Comparison of ENCODE assay signal across 14 cellular contexts in genomic region chr14:68940614-68941185, GRCh38. TPM values are rescaled to one million over a fixed set of nuclear protein-coding genes. Genes with fewer than 3 reads are reported as not detected.
A peak's percentile ranks its signal among the peaks of the same experiment; 100 is the strongest.
DNase-seq lines count a peak whose midpoint lies in the region; ATAC-seq and TF ChIP-seq lines count a peak whose summit lies in the region.
"Had no signal": no experiment of that assay in that cellular context is flagged by ENCODE, and none has a peak within 500 bp of the region (broad histone marks: within the 10 kb centered on the region; RNA-seq: fewer than 3 reads in every experiment).

No MANE protein-coding gene starts in this region.

- no peak overlapping the region for H3K4me3 Mint-ChIP-seq in activated CD8-positive, alpha-beta T cell treated with anti-CD3 and anti-CD28 coated beads for 36 hours
- no peak overlapping the region for H3K4me3 Mint-ChIP-seq in activated CD8-positive, alpha-beta T cell treated with anti-CD3 and anti-CD28 coated beads, Interleukin-2, amount 10 ng/mL, durations not matched to agents 7 days and 5 days
- H3K4me3 Mint-ChIP-seq in mesothelial cell of epicardium: no peak overlapping the region

- no peak for DNase-seq in activated CD8-positive, alpha-beta T cell treated with anti-CD3 and anti-CD28 coated beads for 36 hours
- DNase-seq in activated CD8-positive, alpha-beta T cell treated with anti-CD3 and anti-CD28 coated beads, Interleukin-2, amount 10 ng/mL, durations not matched to agents 7 days and 5 days: no peak
- DNase-seq in brain microvascular endothelial cell: no peak
- no peak for DNase-seq in mesothelial cell of epicardium (ENCODE audit: low spot score in 2 of 2, unreplicated experiment in 2 of 2)
- no peak for DNase-seq in tibial artery
- DNase-seq in MV-4-11 (lab: John Stamatoyannopoulos, UW): no peak
- DNase-seq in superior temporal gyrus (ENCODE audit: extremely low spot score): no peak
- DNase-seq: head of caudate nucleus; NCI-H2171; stimulated activated CD4-positive, alpha-beta T cell treated with anti-CD3 and anti-CD28 coated beads, Interleukin-2, amount 100 ng/mL, for 48 hours had no signal

- no peak overlapping the region for H3K4me3 ChIP-seq in brain microvascular endothelial cell (ENCODE audit: low read depth, low read length)
- no peak overlapping the region for H3K4me3 ChIP-seq in tibial artery
- H3K4me3 ChIP-seq: K562 had no signal

- POLR2A ChIA-PET in activated CD8-positive, alpha-beta T cell treated with anti-CD3 and anti-CD28 coated beads for 36 hours (lab: Charles Lee): interaction anchor here (1.0 to 2.4 kb wide), 3 partner anchors 11 to 36 kb away, joined by 3 to 8 read pairs (median 8); no protein-coding TSS in a partner anchor
- POLR2A ChIA-PET in activated CD8-positive, alpha-beta T cell treated with anti-CD3 and anti-CD28 coated beads, Interleukin-2, amount 10 ng/mL, durations not matched to agents 7 days and 5 days (lab: Charles Lee): interaction anchor here (0.5 kb wide), 1 partner anchor 47 kb away, joined by 5 read pairs; no protein-coding TSS in a partner anchor

- in situ Hi-C loops in brain microvascular endothelial cell (cut with HindIII; ENCODE audit: low pct_ligation_motif_present, low sequenced_read_pairs): no loop called here

- H3K27me3 Mint-ChIP-seq in activated CD8-positive, alpha-beta T cell treated with anti-CD3 and anti-CD28 coated beads for 36 hours: no peaks in the 10 kb centered on the region
- H3K27me3 Mint-ChIP-seq in activated CD8-positive, alpha-beta T cell treated with anti-CD3 and anti-CD28 coated beads, Interleukin-2, amount 10 ng/mL, durations not matched to agents 7 days and 5 days (ENCODE audit: low read depth): no peaks in the 10 kb centered on the region
- no peaks in the 10 kb centered on the region for H3K27me3 Mint-ChIP-seq in mesothelial cell of epicardium (ENCODE audit: low read depth)

- ATAC-seq in activated CD8-positive, alpha-beta T cell treated with anti-CD3 and anti-CD28 coated beads for 36 hours: no peak
- no peak for ATAC-seq in activated CD8-positive, alpha-beta T cell treated with anti-CD3 and anti-CD28 coated beads, Interleukin-2, amount 10 ng/mL, durations not matched to agents 7 days and 5 days
- ATAC-seq in HG02981 (IDR thresholded peaks at IDR 0.05; ENCODE audit: unreplicated experiment): no peak

- H3K27ac ChIP-seq in brain microvascular endothelial cell (peak overlapping the region; percentile 90), tibial artery (peak overlapping the region; percentile 97 to 100)
- H3K27ac ChIP-seq: WERI-Rb-1 had no signal

- H3K9me3 Mint-ChIP-seq in activated CD8-positive, alpha-beta T cell treated with anti-CD3 and anti-CD28 coated beads for 36 hours: no peaks in the 10 kb centered on the region
- no peaks in the 10 kb centered on the region for H3K9me3 Mint-ChIP-seq in activated CD8-positive, alpha-beta T cell treated with anti-CD3 and anti-CD28 coated beads, Interleukin-2, amount 10 ng/mL, durations not matched to agents 7 days and 5 days (ENCODE audit: insufficient read depth)
- no peaks in the 10 kb centered on the region for H3K9me3 Mint-ChIP-seq in mesothelial cell of epicardium
- H3K9me3 Mint-ChIP-seq: activated T-helper 2 cell treated with anti-CD3 and anti-CD28 coated beads, Interferon-gamma antibody, Interleukin-2, Interleukin-4, amounts not matched to agents 10 μg/mL and 5 μg/mL and 100 μg/mL, durations not matched to agents 14 hours and 24 hours and 36 hours had no signal

- peaks cover 21 to 100% (median 97%) of the 10 kb centered on the region in 4 donors for H3K4me1 ChIP-seq in tibial artery

- no peak for TF ChIP-seq CTCF in activated CD8-positive, alpha-beta T cell treated with anti-CD3 and anti-CD28 coated beads for 36 hours (IDR thresholded peaks at IDR 0.05)
- TF ChIP-seq CTCF in brain microvascular endothelial cell (IDR thresholded peaks at IDR 0.05; ENCODE audit: low read depth, low read length, missing control alignments): no peak
- TF ChIP-seq CTCF in mesothelial cell of epicardium (IDR thresholded peaks at IDR 0.05; ENCODE audit: unreplicated experiment): no peak
- no peak for TF ChIP-seq CTCF in tibial artery (IDR thresholded peaks at IDR 0.05)

- no peaks in the 10 kb centered on the region for H3K9me3 ChIP-seq in tibial artery

- H3K36me3 ChIP-seq in brain microvascular endothelial cell (replicated peaks) (peaks cover 23% of the 10 kb centered on the region), tibial artery (no peaks in the 10 kb centered on the region)
- H3K36me3 ChIP-seq: WERI-Rb-1 had no signal

- H3K4me1 Mint-ChIP-seq in activated CD8-positive, alpha-beta T cell treated with anti-CD3 and anti-CD28 coated beads for 36 hours (ENCODE audit: low read depth): peaks cover 85% of the 10 kb centered on the region
- H3K4me1 Mint-ChIP-seq in activated CD8-positive, alpha-beta T cell treated with anti-CD3 and anti-CD28 coated beads, Interleukin-2, amount 10 ng/mL, durations not matched to agents 7 days and 5 days (ENCODE audit: low read depth): peaks cover 58% of the 10 kb centered on the region
- H3K4me1 Mint-ChIP-seq in mesothelial cell of epicardium: peaks cover 64% of the 10 kb centered on the region

- intact Hi-C loops in activated CD8-positive, alpha-beta T cell treated with anti-CD3 and anti-CD28 coated beads for 36 hours (cut with micrococcal nuclease): no loop called here
- intact Hi-C loops in tibial artery (cut with DNase I; ENCODE audit: low total_unique reads): loop anchor here (5.0 kb wide), 1 partner anchor 37 kb away; the partner anchor contains the start of gene ACTN1

- CTCF ChIA-PET in activated CD8-positive, alpha-beta T cell treated with anti-CD3 and anti-CD28 coated beads for 36 hours (lab: Charles Lee): interaction anchor here (1.0 to 5.2 kb wide), 10 partner anchors 8 to 115 kb away, joined by 3 to 38 read pairs (median 6); no protein-coding TSS in a partner anchor
- CTCF ChIA-PET in activated CD8-positive, alpha-beta T cell treated with anti-CD3 and anti-CD28 coated beads, Interleukin-2, amount 10 ng/mL, durations not matched to agents 7 days and 5 days (lab: Charles Lee): interaction anchor here (0.7 to 3.9 kb wide), 7 partner anchors 8 to 167 kb away, joined by 3 to 22 read pairs (median 7); no protein-coding TSS in a partner anchor

- no peaks in the 10 kb centered on the region for H3K27me3 ChIP-seq in brain microvascular endothelial cell (replicated peaks)
- no peaks in the 10 kb centered on the region for H3K27me3 ChIP-seq in tibial artery

- peaks cover 13% of the 10 kb centered on the region for H3K36me3 Mint-ChIP-seq in activated CD8-positive, alpha-beta T cell treated with anti-CD3 and anti-CD28 coated beads for 36 hours (ENCODE audit: low read depth)
- peaks cover 3% of the 10 kb centered on the region for H3K36me3 Mint-ChIP-seq in activated CD8-positive, alpha-beta T cell treated with anti-CD3 and anti-CD28 coated beads, Interleukin-2, amount 10 ng/mL, durations not matched to agents 7 days and 5 days (ENCODE audit: low read depth)
- no peaks in the 10 kb centered on the region for H3K36me3 Mint-ChIP-seq in mesothelial cell of epicardium

- peak overlapping the region; percentile 68 for H3K27ac Mint-ChIP-seq in activated CD8-positive, alpha-beta T cell treated with anti-CD3 and anti-CD28 coated beads for 36 hours
- H3K27ac Mint-ChIP-seq in activated CD8-positive, alpha-beta T cell treated with anti-CD3 and anti-CD28 coated beads, Interleukin-2, amount 10 ng/mL, durations not matched to agents 7 days and 5 days: no peak overlapping the region
- H3K27ac Mint-ChIP-seq in mesothelial cell of epicardium: peak overlapping the region; percentile 67
- H3K27ac Mint-ChIP-seq: activated T-helper 2 cell treated with anti-CD3 and anti-CD28 coated beads, Interferon-gamma antibody, Interleukin-2, Interleukin-4, amounts not matched to agents 10 μg/mL and 5 μg/mL and 100 μg/mL, durations not matched to agents 14 hours and 24 hours and 36 hours had no signal

RNA-seq across cellular contexts. Expression of gene ACTN1, which starts 38.4 kb away (rescaled TPM):
- total RNA-seq in activated CD8-positive, alpha-beta T cell treated with anti-CD3 and anti-CD28 coated beads for 36 hours: 100 to 1,000 TPM; 214 TPM
- total RNA-seq in activated CD8-positive, alpha-beta T cell treated with anti-CD3 and anti-CD28 coated beads, Interleukin-2, amount 10 ng/mL, durations not matched to agents 7 days and 5 days: 10 to 100 TPM; 51.4 to 56.1 TPM
- total RNA-seq in mesothelial cell of epicardium: 155 to 166 TPM (median 163 TPM) in 3 replicates
